ENCODE assay signal across 8 cellular contexts in genomic region chr9:127927457-127928231, GRCh38. TPM values are rescaled to one million over a fixed set of nuclear protein-coding genes. Genes with fewer than 3 reads are reported as not detected.
DNase-seq lines count a peak whose midpoint lies in the region; ATAC-seq and TF ChIP-seq lines count a peak whose summit lies in the region.

No MANE protein-coding gene starts in this region.

- H3K4me1 ChIP-seq in ES-I3 (ENCODE audit: insufficient read depth, low read length) (peaks cover 6% of the 10 kb centered on the region), mesendoderm (ENCODE audit: control insufficient read depth, low read depth, low read length) (peaks cover 9% of the 10 kb centered on the region), suprapubic skin (peaks cover 52% of the 10 kb centered on the region)

- no peak overlapping the region for H2BK5ac ChIP-seq in mesendoderm (ENCODE audit: low read length)

- H4K5ac ChIP-seq in mesendoderm (ENCODE audit: low read length): no peak overlapping the region

- H3K9me3 ChIP-seq in ES-I3 (ENCODE audit: control insufficient read depth, insufficient read depth, low read length) (no peaks in the 10 kb centered on the region), SK-N-MC (ENCODE audit: low read depth, low read length) (no peaks in the 10 kb centered on the region), suprapubic skin (no peaks in the 10 kb centered on the region)

- 0 out of 2 replicates have a peak overlapping the region, but pooled peaks have one; percentile 9 for H3K4me3 ChIP-seq in SK-N-MC
- H3K4me3 ChIP-seq in astrocyte of the cerebellum (ENCODE audit: low read depth, low read length): peak overlapping the region; percentile 29
- no peak overlapping the region for H3K4me3 ChIP-seq in mesendoderm (ENCODE audit: low read length)
- peak overlapping the region; percentile 45 for H3K4me3 ChIP-seq in suprapubic skin

- peak overlapping the region; percentile 67 for H3K56ac ChIP-seq in mesendoderm (ENCODE audit: low read length)

- H3K27ac ChIP-seq in SK-N-MC (no peak overlapping the region), mesendoderm (ENCODE audit: low read depth, low read length) (no peak overlapping the region), suprapubic skin (no peak overlapping the region)

- H4K8ac ChIP-seq in mesendoderm (ENCODE audit: low read depth, low read length): no peak overlapping the region

- H3K27me3 ChIP-seq in mesendoderm (ENCODE audit: insufficient read depth, low read length, poor library complexity): no peaks in the 10 kb centered on the region
- H3K27me3 ChIP-seq in suprapubic skin: peaks cover 3% of the 10 kb centered on the region

- H3K18ac ChIP-seq in mesendoderm (ENCODE audit: low read length): no peak overlapping the region

- H3K23ac ChIP-seq in mesendoderm (ENCODE audit: low read length): peak overlapping the region; percentile 66

- no peak overlapping the region for H2BK15ac ChIP-seq in mesendoderm (replicated peaks; ENCODE audit: low read depth)

- H3K79me1 ChIP-seq in mesendoderm (ENCODE audit: low read length): no peaks in the 10 kb centered on the region

- no peak overlapping the region for H2BK120ac ChIP-seq in mesendoderm (ENCODE audit: low read depth, low read length)

- H3K36me3 ChIP-seq in ES-I3 (ENCODE audit: insufficient read depth, low read length): no peaks in the 10 kb centered on the region
- no peaks in the 10 kb centered on the region for H3K36me3 ChIP-seq in SK-N-MC (ENCODE audit: insufficient read depth, low read length)
- no peaks in the 10 kb centered on the region for H3K36me3 ChIP-seq in mesendoderm (ENCODE audit: control insufficient read depth, insufficient read depth, low read length)
- no peaks in the 10 kb centered on the region for H3K36me3 ChIP-seq in suprapubic skin

- in situ Hi-C loops in astrocyte of the cerebellum (cut with HindIII; ENCODE audit: low sequenced_read_pairs): no loop called here

- DNase-seq in SK-N-MC (ENCODE audit: low read depth, low spot score) (no peak), astrocyte of the cerebellum (ENCODE audit: low read depth) (no peak), mesendoderm (peak; percentile 91), suprapubic skin (ENCODE audit: low spot score in 2 of 2) (no peak), dermis blood vessel endothelial cell (no peak), NOMO-1 (lab: John Stamatoyannopoulos, UW; ENCODE audit: unreplicated experiment in 2 of 2) (no peak)

- no peak overlapping the region for H2AK5ac ChIP-seq in mesendoderm (ENCODE audit: low read length)

- H3K4me2 ChIP-seq in mesendoderm (ENCODE audit: low read length): peak overlapping the region; percentile 86

- TF ChIP-seq EP300 in suprapubic skin (IDR thresholded peaks at IDR 0.05): no peak

- no peaks in the 10 kb centered on the region for H3K79me2 ChIP-seq in mesendoderm (ENCODE audit: control insufficient read depth, insufficient read depth, low read length)

- WGBS in mesendoderm (ENCODE audit: extremely low coverage, insufficient coverage, low lambda C conversion rate): no CpG with 5 or more reads among the region's 48 CpGs
- WGBS in suprapubic skin: 8% methylated on average over 14 of the region's 48 CpGs

- H3K9ac ChIP-seq in ES-I3 (ENCODE audit: low read depth, low read length) (peak overlapping the region; percentile 59; the same call in 1 of the 2 replicates), SK-N-MC (ENCODE audit: insufficient read length) (no peak overlapping the region), mesendoderm (ENCODE audit: low read length) (peak overlapping the region; percentile 32)

- no peak for ATAC-seq in HG03460 (IDR thresholded peaks at IDR 0.05; ENCODE audit: unreplicated experiment)

- no peak for TF ChIP-seq POLR2A in suprapubic skin (IDR thresholded peaks at IDR 0.05)

- no peak overlapping the region for H3K4ac ChIP-seq in mesendoderm (ENCODE audit: low read depth, low read length)

- TF ChIP-seq CTCF in astrocyte of the cerebellum (IDR thresholded peaks at IDR 0.05; ENCODE audit: low read depth, low read length, missing control alignments) (no peak), suprapubic skin (IDR thresholded peaks at IDR 0.05) (no peak)

RNA-seq across cellular contexts. Expression of gene PIP5KL1, which starts 2.9 kb away (rescaled TPM):
- 4.1 TPM for polyA plus RNA-seq in mesendoderm (2013, experiment 1 of 2)
- polyA plus RNA-seq in mesendoderm (2013, experiment 2 of 2): 3.5 TPM
- 10 to 100 TPM in 1 of 4 donors, 1 to 10 TPM in 3; 5.8 to 14.7 (median 9.2) TPM for total RNA-seq in suprapubic skin
- total RNA-seq in dermis blood vessel endothelial cell: 0.51 and 0.70 TPM in 2 replicates

RNA-seq across cellular contexts. Expression of gene DPM2, which starts 10.0 kb away (rescaled TPM):
- 31.9 TPM for polyA plus RNA-seq in mesendoderm (2013, experiment 1 of 2)
- polyA plus RNA-seq in mesendoderm (2013, experiment 2 of 2): 33.2 TPM
- 10 to 100 TPM; 19.4 to 39.7 (median 30.6) TPM for total RNA-seq in suprapubic skin
- total RNA-seq in dermis blood vessel endothelial cell: 8.5 and 9.9 TPM in 2 replicates

RNA-seq across cellular contexts. Expression of gene ST6GALNAC4, which starts 10.8 kb away (rescaled TPM):
- 12.3 TPM for polyA plus RNA-seq in mesendoderm (2013, experiment 1 of 2)
- polyA plus RNA-seq in mesendoderm (2013, experiment 2 of 2): 14.4 TPM
- total RNA-seq in suprapubic skin: 10 to 100 TPM; 14.6 to 25.2 (median 20.2) TPM
- 50.0 and 98.0 TPM in 2 replicates for total RNA-seq in dermis blood vessel endothelial cell

RNA-seq across cellular contexts. Expression of gene ST6GALNAC6, which starts 28.2 kb away (rescaled TPM):
- polyA plus RNA-seq in mesendoderm (2013, experiment 1 of 2): 11.0 TPM
- 11.5 TPM for polyA plus RNA-seq in mesendoderm (2013, experiment 2 of 2)
- total RNA-seq in suprapubic skin (10 to 100 TPM; 41.6 to 50.5 (median 47.0) TPM), dermis blood vessel endothelial cell (33.2 and 44.8 TPM in 2 replicates)

RNA-seq across cellular contexts. Expression of gene AK1, which starts 50.2 kb away (rescaled TPM):
- 24.5 TPM for polyA plus RNA-seq in mesendoderm (2013, experiment 1 of 2)
- polyA plus RNA-seq in mesendoderm (2013, experiment 2 of 2): 21.1 TPM
- 10 to 100 TPM; 22.6 to 36.0 (median 26.0) TPM for total RNA-seq in suprapubic skin
- 22.0 and 42.2 TPM in 2 replicates for total RNA-seq in dermis blood vessel endothelial cell
